Comparison of ENCODE assay signal across 9 cellular contexts in the genomic region with DNA sequence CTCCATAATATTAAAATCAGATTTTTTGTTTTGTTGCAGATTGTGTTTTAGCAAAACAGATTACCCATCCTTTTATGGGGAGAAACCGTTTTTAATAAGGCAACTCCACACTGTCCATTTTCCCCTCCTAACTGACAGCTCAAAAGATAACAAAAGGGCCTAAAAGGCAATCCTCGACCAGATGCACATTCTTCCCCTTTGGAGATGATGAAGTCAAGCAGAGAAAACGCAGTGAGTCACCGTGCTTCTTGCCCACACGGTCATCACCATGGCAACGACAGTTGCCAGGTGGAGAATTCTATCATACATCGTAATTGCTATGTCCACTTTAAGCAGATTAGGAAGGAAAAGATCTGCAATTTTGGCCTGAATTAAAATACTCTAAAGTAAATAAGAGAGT.
A peak's percentile ranks its signal among the peaks of the same experiment; 100 is the strongest.
DNase-seq lines count a peak whose midpoint lies in the region; ATAC-seq, FAIRE-seq and TF ChIP-seq lines count a peak whose summit lies in the region.
"Had no signal": no experiment of that assay in that cellular context is flagged by ENCODE, and none has a peak within 500 bp of the region (broad histone marks: within the 10 kb centered on the region; RNA-seq: fewer than 3 reads in every experiment).

No MANE protein-coding gene starts in this region.

- no peak overlapping the region for H3K27ac ChIP-seq in keratinocyte (ENCODE audit: control insufficient read depth, insufficient read depth, low read length)
- H3K27ac ChIP-seq: neutrophil had no signal

- in situ Hi-C loops in GM13977 (cut with MboI; ENCODE audit: low pct_unique_long_range_greater_than_20kb, low sequenced_read_pairs, unreplicated experiment) = no loop called here

- ATAC-seq in HG03039 (IDR thresholded peaks at IDR 0.05; ENCODE audit: unreplicated experiment) = no peak
- no peak for ATAC-seq in activated naive CD4-positive, alpha-beta T cell treated with anti-CD3 and anti-CD28 coated beads, Interleukin-2, amount 50 U/mL, for 72 hours

- no peaks in the 10 kb centered on the region for H3K9me3 ChIP-seq in keratinocyte (ENCODE audit: control insufficient read depth, low read depth, low read length)
- H3K9me3 ChIP-seq: neutrophil had no signal

- POLR2A ChIA-PET in GM10248 (lab: Yijun Ruan, JAX) = no interaction called here

- no peaks in the 10 kb centered on the region for H4K20me1 ChIP-seq in keratinocyte (ENCODE audit: control insufficient read depth, extremely low read depth, insufficient read depth, low read length)

- no peaks in the 10 kb centered on the region for H3K36me3 ChIP-seq in keratinocyte (ENCODE audit: control insufficient read depth in 2 of 2, extremely low read depth in 1 of 2, insufficient read depth in 2 of 2, low read length in 2 of 2)
- H3K36me3 ChIP-seq: neutrophil had no signal

- H3K9me1 ChIP-seq in keratinocyte (ENCODE audit: control insufficient read depth, extremely low read depth, insufficient read depth, low read length) = no peaks in the 10 kb centered on the region

- no peaks in the 10 kb centered on the region for H3K36me3 Mint-ChIP-seq in activated naive CD4-positive, alpha-beta T cell treated with anti-CD3 and anti-CD28 coated beads, Interleukin-2, amount 50 U/mL, for 72 hours

- no peak for TF ChIP-seq CTCF in keratinocyte (optimal IDR thresholded peaks at IDR 0.05 in 1 of 3, IDR thresholded peaks at IDR 0.05 in 1 of 3, conservative IDR thresholded peaks at IDR 0.05 in 1 of 3; ENCODE audit: extremely low read depth in 1 of 3, insufficient read depth in 2 of 3, low read length in 3 of 3)
- no peak for TF ChIP-seq CTCF in GM13977 (IDR thresholded peaks at IDR 0.05; ENCODE audit: extremely low read depth, insufficient read depth, missing control alignments)
- TF ChIP-seq CTCF in GM10248 (IDR thresholded peaks at IDR 0.05; ENCODE audit: control extremely low read depth, extremely low read depth, low read depth, missing control alignments) = no peak

- H3K4me1 ChIP-seq in keratinocyte (ENCODE audit: control insufficient read depth, extremely low read depth, insufficient read depth, low read length) = no peaks in the 10 kb centered on the region

- dilution Hi-C loops in keratinocyte (cut with MboI; ENCODE audit: extremely low pct_ligation_motif_present, low sequenced_read_pairs) = no loop called here

- peaks cover 4 to 8% of the 10 kb centered on the region in 2 donors for H3K9me3 Mint-ChIP-seq in activated naive CD4-positive, alpha-beta T cell treated with anti-CD3 and anti-CD28 coated beads, Interleukin-2, amount 50 U/mL, for 72 hours

- H2AFZ ChIP-seq in keratinocyte (ENCODE audit: control insufficient read depth, low read length) = no peak overlapping the region

- peak; percentile 26 for DNase-seq in DMS 273 treated with DMSO at 0.1 percent for 48 hours (lab: John Stamatoyannopoulos, UW)
- DNase-seq in NCI-H1417 treated with DMSO at 0.1 percent for 48 hours (lab: John Stamatoyannopoulos, UW) = peak; percentile 92
- DNase-seq in SW480 (ENCODE audit: low spot score) = peak; percentile 79
- DNase-seq in keratinocyte (ENCODE audit: low read depth, low spot score) = peak; percentile 23
- DNase-seq in GM13977 (ENCODE audit: low spot score) = no peak
- no peak for DNase-seq in activated naive CD4-positive, alpha-beta T cell treated with anti-CD3 and anti-CD28 coated beads, Interleukin-2, amount 50 U/mL, for 72 hours (ENCODE audit: low spot score in 2 of 2)
- DNase-seq in GM10248 (ENCODE audit: extremely low spot score) = no peak

- H3K4me2 ChIP-seq in keratinocyte (ENCODE audit: control insufficient read depth, extremely low read depth, insufficient read depth, low read depth, low read length) = no peak overlapping the region

- H3K4me3 ChIP-seq in keratinocyte (ENCODE audit: control insufficient read depth in 2 of 3, extremely low read depth in 1 of 3, insufficient read depth in 2 of 3, low read depth in 1 of 3, low read length in 3 of 3) = no peak overlapping the region

- no peak overlapping the region for H3K9ac ChIP-seq in keratinocyte (ENCODE audit: control insufficient read depth, extremely low read depth, insufficient read depth, low read length)

- no peaks in the 10 kb centered on the region for H3K79me2 ChIP-seq in keratinocyte (ENCODE audit: control insufficient read depth, insufficient read depth, low read length)

- no peaks in the 10 kb centered on the region for H3K27me3 ChIP-seq in keratinocyte (ENCODE audit: control insufficient read depth, extremely low read depth, insufficient read depth, low read length)

- CTCF ChIA-PET in GM10248 (lab: Yijun Ruan, JAX) = interaction anchor here (0.9 to 1.4 kb wide), 2 partner anchors 9 to 10 kb away, joined by 3 read pairs; no protein-coding TSS in a partner anchor

- peak; percentile 60 for FAIRE-seq in keratinocyte (lab: Jason Lieb, UNC)

- H3K27ac Mint-ChIP-seq in activated naive CD4-positive, alpha-beta T cell treated with anti-CD3 and anti-CD28 coated beads, Interleukin-2, amount 50 U/mL, for 72 hours = no peak overlapping the region

Comparison
In these comparisons a context has a peak if more than half of its experiments do, and no peak if none do; other contexts are left out.
1. DNase-seq: peak in DMS 273 treated with DMSO at 0.1 percent for 48 hours (single experiment), NCI-H1417 treated with DMSO at 0.1 percent for 48 hours (single experiment), SW480 (single experiment) and keratinocyte (single experiment); none in GM13977 (single experiment), activated naive CD4-positive, alpha-beta T cell treated with anti-CD3 and anti-CD28 coated beads, Interleukin-2, amount 50 U/mL, for 72 hours (0 of 2) and GM10248 (single experiment).